10 cellular contexts compared by ENCODE assay signal in genomic region chr16:51149251-51149661, GRCh38. TPM values are rescaled to one million over a fixed set of nuclear protein-coding genes. Genes with fewer than 3 reads are reported as not detected.
A peak's percentile ranks its signal among the peaks of the same experiment; 100 is the strongest.
DNase-seq lines count a peak whose midpoint lies in the region; TF ChIP-seq lines count a peak whose summit lies in the region.
"Had no signal": no experiment of that assay in that cellular context is flagged by ENCODE, and none has a peak within 500 bp of the region (broad histone marks: within the 10 kb centered on the region; RNA-seq: fewer than 3 reads in every experiment).

No MANE protein-coding gene starts in this region.

- peaks cover 47% of the 10 kb centered on the region for H3K27me3 Mint-ChIP-seq in brain

- H3K4me3 ChIP-seq in HFF-Myc (replicated peaks; ENCODE audit: low read depth, low read length), result peak overlapping the region; percentile 85
- peak overlapping the region; percentile 32 to 53 (median 46) for H3K4me3 ChIP-seq in stomach
- H3K4me3 ChIP-seq in adrenal gland, result no peak overlapping the region
- H3K4me3 ChIP-seq: coronary artery had no signal

- WGBS in stomach, 5 donors, result 34 to 46% (median 38%) methylated on average over 16 of the region's 16 CpGs
- 38 to 42% (median 41%) methylated on average over 16 of the region's 16 CpGs for WGBS in adrenal gland, 4 donors

- peak overlapping the region; percentile 80 to 92 (median 83) for H3K4me3 Mint-ChIP-seq in brain

- no peaks in the 10 kb centered on the region for H3K36me3 Mint-ChIP-seq in brain

- H3K4me1 Mint-ChIP-seq in brain, result peaks cover 46% of the 10 kb centered on the region

- peaks cover 0 to 2% (median 0%) of the 10 kb centered on the region in 5 experiments for H3K9me3 Mint-ChIP-seq in brain

- H3K4me1 ChIP-seq in stomach (peaks cover 22 to 46% (median 35%) of the 10 kb centered on the region in 4 donors), adrenal gland (replicated peaks in 1 of 2) (peaks cover 12 to 23% of the 10 kb centered on the region in 2 donors)

- TF ChIP-seq POLR2A in stomach (IDR thresholded peaks at IDR 0.05), result no peak
- no peak for TF ChIP-seq POLR2A in adrenal gland (IDR thresholded peaks at IDR 0.05)

- TF ChIP-seq CTCF in HFF-Myc (IDR thresholded peaks at IDR 0.05; ENCODE audit: low read depth, low read length, missing control alignments), result no peak
- TF ChIP-seq CTCF in brain (conservative IDR thresholded peaks at IDR 0.05), result no peak
- no peak for TF ChIP-seq CTCF in stomach (IDR thresholded peaks at IDR 0.05)
- no peak for TF ChIP-seq CTCF in GM20000 (IDR thresholded peaks at IDR 0.05; ENCODE audit: extremely low read depth, missing control alignments)
- TF ChIP-seq CTCF in adrenal gland (IDR thresholded peaks at IDR 0.05), result no peak

- TF ChIP-seq EP300 in stomach (IDR thresholded peaks at IDR 0.05), result no peak

- no peak for DNase-seq in HFF-Myc (ENCODE audit: extremely low read depth, low read depth)
- peak; percentile 33 for DNase-seq in islet precursor cell
- DNase-seq in stomach, result no peak
- no peak for DNase-seq in COLO829 (ENCODE audit: low spot score)
- DNase-seq in GM20000 (ENCODE audit: low spot score), result no peak
- DNase-seq in NCI-H1048 (lab: John Stamatoyannopoulos, UW), result no peak
- no peak for DNase-seq in adrenal gland
- DNase-seq: DND-41 had no signal

- intact Hi-C loops in stomach (cut with DNase I; ENCODE audit: low total_unique reads), result no loop called here
- intact Hi-C loops in adrenal gland (cut with DNase I), result no loop called here

- H3K36me3 ChIP-seq in stomach (no peaks in the 10 kb centered on the region), adrenal gland (replicated peaks in 1 of 2) (no peaks in the 10 kb centered on the region)

- H3K27ac ChIP-seq in stomach (peak overlapping the region; percentile 59 to 83 (median 78)), adrenal gland (no peak overlapping the region)
- H3K27ac ChIP-seq: coronary artery had no signal

- peaks cover 44 to 96% (median 52%) of the 10 kb centered on the region in 3 donors for H3K27me3 ChIP-seq in stomach
- H3K27me3 ChIP-seq in adrenal gland, result peaks cover 62% of the 10 kb centered on the region

- H3K9me3 ChIP-seq in stomach, result peaks cover 0 to 13% (median 0%) of the 10 kb centered on the region in 4 donors
- H3K9me3 ChIP-seq in adrenal gland (replicated peaks in 1 of 3), result no peaks in the 10 kb centered on the region

- H3K27ac Mint-ChIP-seq in brain, result peak overlapping the region; percentile 88 to 99 (median 90)

RNA-seq across cellular contexts. Expression of gene SALL1, which starts 1.8 kb away (rescaled TPM):
- polyA plus RNA-seq in brain (ENCODE audit: insufficient read depth, low read depth, low replicate concordance) (21.6 TPM), stomach (1 to 10 TPM in 2 of 3 donors, under 1 TPM in 1; 0.43 to 6.3 (median 2.6) TPM), adrenal gland (under 1 TPM in 2 of 3 donors, not detected in 1; 0.03 to 0.04 TPM)
- total RNA-seq in stomach (1 to 10 TPM in 1 of 5 donors, under 1 TPM in 2, not detected in 2; 0.45 to 1.0 (median 0.92) TPM), adrenal gland (under 1 TPM in 5 of 8 donors, not detected in 3; under 0.01 to 0.67 (median 0.15) TPM)

Comparison
In these comparisons a context has a peak if more than half of its experiments do, and no peak if none do; other contexts are left out.
1. H3K4me3 ChIP-seq: peak in HFF-Myc (single experiment) and stomach (4 of 4); none in adrenal gland (0 of 4).
2. H3K27ac ChIP-seq: peak in stomach (5 of 5); none in adrenal gland (0 of 5).